ENCODE assay signal across 8 cellular contexts in the genomic region with DNA sequence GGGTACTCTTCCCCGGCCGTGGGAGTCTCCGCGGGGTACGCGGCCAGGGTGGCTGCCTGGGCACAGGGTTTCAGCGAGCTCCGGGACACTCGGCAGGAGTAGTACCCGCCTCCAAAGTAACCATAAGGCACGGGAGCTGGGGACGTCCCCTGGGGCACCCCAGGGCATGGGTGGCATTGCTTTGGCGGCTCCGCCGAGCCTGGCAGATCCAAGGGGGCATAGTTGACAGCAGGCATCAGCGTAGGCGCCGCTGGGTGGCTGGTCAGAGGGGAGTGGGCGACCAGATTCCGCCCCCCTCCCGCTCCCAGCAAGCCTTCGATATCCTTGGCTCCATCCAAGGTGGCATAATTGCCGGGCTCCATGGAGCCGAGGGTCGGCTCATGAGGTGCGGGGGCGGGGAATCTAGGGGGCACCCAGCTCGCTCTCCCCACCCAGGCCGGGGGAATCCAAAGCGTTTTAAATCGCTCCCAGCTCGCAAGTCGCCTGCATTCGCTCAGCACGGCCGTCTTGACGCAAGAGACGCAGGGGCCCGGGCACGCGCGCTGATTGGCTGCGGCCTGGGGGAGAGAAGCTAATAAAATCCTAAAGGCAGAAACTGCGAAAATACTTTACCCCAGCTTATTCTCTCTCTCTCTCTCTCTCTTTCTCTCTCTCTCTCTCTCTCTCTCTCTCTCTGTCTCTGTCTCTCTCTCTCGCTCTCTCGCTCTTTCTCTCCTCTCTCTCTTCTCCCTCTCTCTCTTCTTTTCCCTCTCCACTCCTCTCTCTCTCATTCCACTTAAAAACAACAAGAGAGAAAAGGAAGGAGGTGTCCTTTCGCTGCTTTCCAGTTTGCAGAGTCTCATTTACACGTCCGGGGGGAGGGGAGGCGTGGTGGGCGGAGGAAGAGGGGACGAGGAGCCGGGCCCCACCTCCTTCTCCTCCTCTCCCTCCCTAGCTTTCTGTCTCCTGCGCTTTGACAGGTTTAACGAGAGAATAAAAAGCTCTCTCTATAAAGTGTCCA. TPM values are rescaled to one million over a fixed set of nuclear protein-coding genes. Genes with fewer than 3 reads are reported as not detected.
DNase-seq lines count a peak whose midpoint lies in the region; ATAC-seq and TF ChIP-seq lines count a peak whose summit lies in the region.

A gene (minus strand): TSS at position 519 of the 1,000 bp plus-strand sequence. CDS start 157 bp downstream, at position 362.

- H3K27me3 Mint-ChIP-seq in HFFc6 (ENCODE audit: insufficient read depth) (peaks cover 87% of the 10 kb centered on the region), endodermal cell (ENCODE audit: insufficient read depth) (peaks cover 100% of the 10 kb centered on the region)

- no peaks in the 10 kb centered on the region for H3K9me3 Mint-ChIP-seq in HFFc6
- H3K9me3 Mint-ChIP-seq in endodermal cell = no peaks in the 10 kb centered on the region

- no peak for TF ChIP-seq CTCF in HFFc6 (IDR thresholded peaks at IDR 0.05)
- TF ChIP-seq CTCF in endodermal cell (conservative IDR thresholded peaks at IDR 0.05) = no peak
- TF ChIP-seq CTCF in psoas muscle (IDR thresholded peaks at IDR 0.05) = no peak
- TF ChIP-seq CTCF in foreskin keratinocyte (conservative IDR thresholded peaks at IDR 0.05) = no peak

- peaks cover 7% of the 10 kb centered on the region; the same call in 1 of the 2 replicates for H3K36me3 ChIP-seq in SK-N-MC (ENCODE audit: insufficient read depth, low read length)
- no peaks in the 10 kb centered on the region for H3K36me3 ChIP-seq in endodermal cell (ENCODE audit: control insufficient read depth, insufficient read depth, low read length)
- H3K36me3 ChIP-seq in psoas muscle (ENCODE audit: insufficient read depth in 1 of 2, low read depth in 1 of 2) = no peaks in the 10 kb centered on the region

- peaks cover 22% of the 10 kb centered on the region for H3K4me1 Mint-ChIP-seq in HFFc6 (ENCODE audit: low read depth)
- peaks cover 12% of the 10 kb centered on the region for H3K4me1 Mint-ChIP-seq in endodermal cell

- H3K4me3 Mint-ChIP-seq in HFFc6 = peak within 1 kb of the TSS; percentile 58; the same call in 1 of the 2 replicates
- peak within 1 kb of the TSS; percentile 42 for H3K4me3 Mint-ChIP-seq in endodermal cell

- H3K27ac Mint-ChIP-seq in HFFc6 = no peak within 1 kb of the TSS
- H3K27ac Mint-ChIP-seq in endodermal cell = no peak within 1 kb of the TSS

- DNase-seq in ACHN = peak; percentile 88
- DNase-seq in HFFc6 = no peak
- peak; percentile 85 for DNase-seq in SK-N-MC (ENCODE audit: low read depth, low spot score)
- peak; percentile 91 for DNase-seq in endodermal cell
- DNase-seq in psoas muscle = no peak
- no peak for DNase-seq in NCI-H446 (lab: John Stamatoyannopoulos, UW)
- no peak for DNase-seq in foreskin keratinocyte

- intact Hi-C loops in psoas muscle (cut with DNase I) = loop anchor here in 1 of 2 donors (5.0 kb wide), 1 partner anchor 64 kb away; no protein-coding TSS in a partner anchor

- H3K4me1 ChIP-seq in endodermal cell (ENCODE audit: control insufficient read depth, insufficient read depth, low read length) = no peaks in the 10 kb centered on the region
- H3K4me1 ChIP-seq in psoas muscle = peaks cover 12% of the 10 kb centered on the region
- H3K4me1 ChIP-seq in foreskin keratinocyte = no peaks in the 10 kb centered on the region

- H3K9me3 ChIP-seq in SK-N-MC (ENCODE audit: low read depth, low read length) (no peaks in the 10 kb centered on the region), endodermal cell (ENCODE audit: control insufficient read depth, low read length) (no peaks in the 10 kb centered on the region), psoas muscle (no peaks in the 10 kb centered on the region)

- peaks cover 100% of the 10 kb centered on the region for H3K27me3 ChIP-seq in endodermal cell (ENCODE audit: control insufficient read depth, insufficient read depth, low read length, poor library complexity, severe bottlenecking)
- H3K27me3 ChIP-seq in psoas muscle (ENCODE audit: insufficient read depth in 3 of 3, low read length in 2 of 3) = peaks cover 4 to 97% (median 45%) of the 10 kb centered on the region in 3 donors
- H3K27me3 ChIP-seq in foreskin keratinocyte = peaks cover 100% of the 10 kb centered on the region

- H3K27ac ChIP-seq in SK-N-MC (peak within 1 kb of the TSS; percentile 99), endodermal cell (ENCODE audit: low read depth, low read length) (no peak within 1 kb of the TSS), psoas muscle (no peak within 1 kb of the TSS), foreskin keratinocyte (no peak within 1 kb of the TSS)

- ATAC-seq in psoas muscle = peak in 1 of 4 donors; percentile 51
- ATAC-seq in GM18517 (IDR thresholded peaks at IDR 0.05; ENCODE audit: unreplicated experiment) = no peak
- no peak for ATAC-seq in foreskin keratinocyte

- H3K4me3 ChIP-seq in SK-N-MC (peak within 1 kb of the TSS; percentile 87), endodermal cell (ENCODE audit: low read length) (peak within 1 kb of the TSS; percentile 62), psoas muscle (peak within 1 kb of the TSS; percentile 56)

- in situ Hi-C loops in ACHN (cut with HindIII; ENCODE audit: low pct_ligation_motif_present, low pct_unique_long_range_greater_than_20kb, low sequenced_read_pairs) = no loop called here

- H3K36me3 Mint-ChIP-seq in HFFc6 (ENCODE audit: low read depth) (no peaks in the 10 kb centered on the region), endodermal cell (ENCODE audit: low read depth) (no peaks in the 10 kb centered on the region)

- H3K9ac ChIP-seq in SK-N-MC (ENCODE audit: insufficient read length) (peak within 1 kb of the TSS; percentile 85), endodermal cell (ENCODE audit: extremely low read depth, low read length, poor library complexity, severe bottlenecking) (no peak within 1 kb of the TSS)

- 6 to 10% methylated on average over 26 to 47 of the region's 55 CpGs for WGBS in endodermal cell (ENCODE audit: insufficient coverage in 1 of 2, insufficient read length in 1 of 2), 2 experiments
- WGBS in psoas muscle, 3 donors = 2 to 4% (median 4%) methylated on average over 45 to 55 of the region's 55 CpGs

RNA-seq across cellular contexts. Expression of the gene that starts here (rescaled TPM):
- not detected for total RNA-seq in HFFc6 (2021; fragmentation: NEBNext Ultra II Directional; extraction: Animal tissue kit (Norgen Biotek cat#: 25700))
- total RNA-seq in endodermal cell (not detected), psoas muscle (not detected), foreskin keratinocyte (not detected in 2 replicates)
- polyA plus RNA-seq in endodermal cell (2013, experiment 1 of 2) = 0.21 TPM
- polyA plus RNA-seq in endodermal cell (2013, experiment 2 of 2) = not detected
- polyA plus RNA-seq in psoas muscle (not detected), foreskin keratinocyte (not detected in 2 replicates)

Comparison
In these comparisons a context has a peak if more than half of its experiments do, and no peak if none do; other contexts are left out.
1. Peak in DNase-seq and H3K4me3 ChIP-seq in endodermal cell; RNA of the gene not detected or under 1 TPM.
2. DNase-seq: peak in ACHN (single experiment) and SK-N-MC (single experiment); none in HFFc6 (single experiment), psoas muscle (0 of 2), NCI-H446 (0 of 2) and foreskin keratinocyte (0 of 2).
3. Peak in every context shown above with its lines, with median percentiles within 50 percentile points of each other: H3K4me3 ChIP-seq.